8 cellular contexts compared by ENCODE assay signal in the genomic region with DNA sequence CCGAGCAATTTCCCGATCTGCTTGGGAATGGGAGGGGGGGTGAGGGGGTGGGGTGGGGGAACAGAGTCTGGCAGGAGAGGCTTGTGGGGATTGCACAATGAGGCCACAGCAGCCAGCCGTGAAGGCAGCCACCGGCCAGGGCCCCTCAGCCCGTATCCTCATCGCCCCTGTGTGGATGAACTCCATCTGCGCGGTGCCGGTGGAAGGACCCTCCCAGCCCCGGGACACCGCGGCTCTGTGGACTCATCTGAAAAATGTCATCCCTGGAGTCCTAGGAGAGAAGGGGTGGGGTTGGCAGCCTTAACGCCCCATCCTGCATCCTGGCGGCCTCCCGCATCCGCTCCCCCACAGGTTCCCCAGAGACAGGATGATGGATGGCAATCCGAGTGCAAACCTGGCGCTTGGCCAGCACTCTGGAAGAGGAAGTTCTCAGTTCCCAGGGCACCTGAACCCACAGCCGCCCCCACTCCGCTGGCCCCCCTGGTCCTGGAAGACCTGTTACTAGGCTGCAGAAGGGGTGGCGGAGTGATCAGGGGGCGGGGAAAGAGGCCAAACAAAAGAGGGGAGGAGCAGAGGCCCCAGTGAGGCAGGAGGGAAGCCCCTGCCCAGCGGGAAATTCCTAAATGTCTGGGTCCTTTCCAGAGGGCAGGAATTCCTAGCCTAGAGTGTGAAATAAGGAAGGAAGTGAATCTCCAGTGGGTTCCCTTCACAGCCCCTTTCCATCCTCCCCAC. TPM values are rescaled to one million over a fixed set of nuclear protein-coding genes. Genes with fewer than 3 reads are reported as not detected.
DNase-seq lines count a peak whose midpoint lies in the region; ATAC-seq, FAIRE-seq and TF ChIP-seq lines count a peak whose summit lies in the region.
"Had no signal": no experiment of that assay in that cellular context is flagged by ENCODE, and none has a peak within 500 bp of the region (broad histone marks: within the 10 kb centered on the region; RNA-seq: fewer than 3 reads in every experiment).

No MANE protein-coding gene starts in this region.

- no peaks in the 10 kb centered on the region for H3K9me3 ChIP-seq in HepG2 (ENCODE audit: low read length)
- no peaks in the 10 kb centered on the region for H3K9me3 ChIP-seq in thyroid gland
- no peaks in the 10 kb centered on the region for H3K9me3 ChIP-seq in naive thymus-derived CD4-positive, alpha-beta T cell (ENCODE audit: control insufficient read depth in 2 of 3, low read length in 3 of 3)

- H3K27me3 Mint-ChIP-seq in HFFc6 (ENCODE audit: insufficient read depth): peaks cover 3% of the 10 kb centered on the region
- H3K27me3 Mint-ChIP-seq in central memory CD8-positive, alpha-beta T cell: peaks cover 32% of the 10 kb centered on the region
- peaks cover 16 to 40% (median 24%) of the 10 kb centered on the region in 5 donors for H3K27me3 Mint-ChIP-seq in naive thymus-derived CD4-positive, alpha-beta T cell

- no TSS peak for BruUV-seq in HepG2 (replicated peaks; lab: Mats Ljungman, UMichigan)

- intact Hi-C loops in HepG2 (cut with micrococcal nuclease; ENCODE audit: unreplicated experiment) (no loop called here), thyroid gland (cut with DNase I) (no loop called here)
- intact Hi-C loops in naive thymus-derived CD4-positive, alpha-beta T cell (cut with micrococcal nuclease): no loop called here

- H3K4me1 ChIP-seq in HepG2 (ENCODE audit: insufficient read depth, low read length) (peaks cover 48% of the 10 kb centered on the region), thyroid gland (peaks cover 27 to 73% of the 10 kb centered on the region in 2 donors)
- no peaks in the 10 kb centered on the region for H3K4me1 ChIP-seq in naive thymus-derived CD4-positive, alpha-beta T cell (ENCODE audit: control insufficient read depth in 2 of 2, insufficient read depth in 2 of 2, low read length in 2 of 2)

- in situ Hi-C loops in HepG2 (cut with HindIII; ENCODE audit: extremely low pct_ligation_motif_present, low pct_unique_long_range_greater_than_20kb): no loop called here

- peaks cover 18% of the 10 kb centered on the region for H3K4me1 Mint-ChIP-seq in HFFc6 (ENCODE audit: low read depth)
- peaks cover 10% of the 10 kb centered on the region for H3K4me1 Mint-ChIP-seq in central memory CD8-positive, alpha-beta T cell
- H3K4me1 Mint-ChIP-seq in naive thymus-derived CD4-positive, alpha-beta T cell: peaks cover 0 to 5% (median 4%) of the 10 kb centered on the region in 7 donors

- H3K36me3 Mint-ChIP-seq in HFFc6 (ENCODE audit: low read depth): no peaks in the 10 kb centered on the region
- peaks cover 1% of the 10 kb centered on the region for H3K36me3 Mint-ChIP-seq in central memory CD8-positive, alpha-beta T cell (ENCODE audit: insufficient read depth)
- no peaks in the 10 kb centered on the region for H3K36me3 Mint-ChIP-seq in naive thymus-derived CD4-positive, alpha-beta T cell

- no peaks in the 10 kb centered on the region for H3K79me2 ChIP-seq in HepG2 (ENCODE audit: insufficient read depth, low read length)

- no peak overlapping the region for H3K27ac ChIP-seq in HepG2 (ENCODE audit: extremely low read length, insufficient read depth, low read length)
- H3K27ac ChIP-seq in thyroid gland: peak overlapping the region; percentile 79 to 93 (median 85)
- H3K27ac ChIP-seq in naive thymus-derived CD4-positive, alpha-beta T cell (ENCODE audit: low read depth, low read length): no peak overlapping the region

- TF ChIP-seq RAD21 in HepG2 (CRISPR knock-in tag; IDR thresholded peaks at IDR 0.05): no peak

- TF ChIP-seq EP300 in HepG2 (IDR thresholded peaks at IDR 0.05; ENCODE audit: low read depth in 2 of 2, low read length in 2 of 2) (no peak), HepG2 (CRISPR knock-in tag; IDR thresholded peaks at IDR 0.05; ENCODE audit: borderline replicate concordance) (no peak)

- H3K9ac ChIP-seq in HepG2 (ENCODE audit: insufficient read depth, low read depth, low read length): no peak overlapping the region

- no peaks in the 10 kb centered on the region; the same call in 1 of the 2 replicates for H4K20me1 ChIP-seq in HepG2 (ENCODE audit: insufficient read depth, low read length)

- WGBS in HepG2 (ENCODE audit: low lambda C conversion rate): 3% methylated on average over 15 of the region's 23 CpGs
- WGBS in thyroid gland, 2 donors: 7 to 10% methylated on average over 15 to 19 of the region's 23 CpGs

- POLR2A ChIA-PET in HepG2 (lab: Yijun Ruan, JAX): no interaction called here
- POLR2A ChIA-PET in naive thymus-derived CD4-positive, alpha-beta T cell (lab: Charles Lee): no interaction called here

- H3K27ac Mint-ChIP-seq in HFFc6: no peak overlapping the region
- H3K27ac Mint-ChIP-seq in central memory CD8-positive, alpha-beta T cell (ENCODE audit: low read depth): no peak overlapping the region
- H3K27ac Mint-ChIP-seq in naive thymus-derived CD4-positive, alpha-beta T cell: no peak overlapping the region

- no peaks in the 10 kb centered on the region for H3K9me3 Mint-ChIP-seq in HFFc6
- H3K9me3 Mint-ChIP-seq in central memory CD8-positive, alpha-beta T cell: no peaks in the 10 kb centered on the region
- peaks cover 0 to 3% (median 0%) of the 10 kb centered on the region in 11 donors for H3K9me3 Mint-ChIP-seq in naive thymus-derived CD4-positive, alpha-beta T cell

- H3K27me3 ChIP-seq in HepG2 (ENCODE audit: control insufficient read depth in 1 of 2, insufficient read depth in 2 of 2, low read length in 2 of 2) (peaks cover 1 to 51% of the 10 kb centered on the region in 2 experiments; a peak in 4 of 5 replicates), thyroid gland (no peaks in the 10 kb centered on the region)
- H3K27me3 ChIP-seq in naive thymus-derived CD4-positive, alpha-beta T cell (ENCODE audit: control insufficient read depth in 2 of 2, insufficient read depth in 2 of 2, low read length in 2 of 2): no peaks in the 10 kb centered on the region

- TF ChIP-seq CTCF in HFFc6 (IDR thresholded peaks at IDR 0.05) (no peak), HepG2 (CRISPR knock-in tag; IDR thresholded peaks at IDR 0.05) (no peak), thyroid gland (IDR thresholded peaks at IDR 0.05) (no peak)

- ATAC-seq in central memory CD8-positive, alpha-beta T cell (replicated peaks; ENCODE audit: extremely low read depth, poor library complexity, severe bottlenecking): no peak
- ATAC-seq in HepG2: peak; percentile 26
- no peak for ATAC-seq in activated CD4-positive, CD25-positive, alpha-beta regulatory T cell treated with anti-CD3 and anti-CD28 coated beads, Interleukin-2, amount 50 U/mL, for 24 hours
- ATAC-seq in naive thymus-derived CD4-positive, alpha-beta T cell: no peak

- CTCF ChIA-PET in HepG2 (lab: Yijun Ruan, JAX; ENCODE audit: low intra/inter-chr PET ratio, low total read pairs): no interaction called here
- CTCF ChIA-PET in naive thymus-derived CD4-positive, alpha-beta T cell (lab: Charles Lee): no interaction called here

- H2AFZ ChIP-seq in HepG2 (ENCODE audit: low read length): no peak overlapping the region

- peak overlapping the region in 1 of 3 experiments; percentile 37; a peak in 1 of 6 replicates for H3K4me3 ChIP-seq in HepG2 (replicated peaks in 1 of 3; ENCODE audit: insufficient read depth in 1 of 3, low read depth in 2 of 3, low read length in 3 of 3)
- H3K4me3 ChIP-seq in thyroid gland (replicated peaks in 1 of 3): no peak overlapping the region
- H3K4me3 ChIP-seq in naive thymus-derived CD4-positive, alpha-beta T cell (ENCODE audit: low read length): no peak overlapping the region

- H3K4me2 ChIP-seq in HepG2 (ENCODE audit: low read depth, low read length): peak overlapping the region; percentile 70

- no peak for FAIRE-seq in HepG2 (lab: Jason Lieb, UNC)

- TF ChIP-seq POLR2A in HepG2 (IDR thresholded peaks at IDR 0.05; ENCODE audit: insufficient read depth in 1 of 2, low read depth in 2 of 2, low read length in 2 of 2) (no peak), thyroid gland (IDR thresholded peaks at IDR 0.05) (no peak)

- peak overlapping the region; percentile 43; the same call in 1 of the 2 replicates for H3K4me3 Mint-ChIP-seq in HFFc6
- H3K4me3 Mint-ChIP-seq in central memory CD8-positive, alpha-beta T cell: peak overlapping the region; percentile 47
- H3K4me3 Mint-ChIP-seq in naive thymus-derived CD4-positive, alpha-beta T cell: peak overlapping the region in 5 of 10 donors; percentile 29 to 63 (median 57)

- H3K36me3 ChIP-seq in HepG2 (replicated peaks in 1 of 2; ENCODE audit: control insufficient read depth in 1 of 2, insufficient read depth in 2 of 2, low read length in 2 of 2) (no peaks in the 10 kb centered on the region), thyroid gland (no peaks in the 10 kb centered on the region)
- H3K36me3 ChIP-seq in naive thymus-derived CD4-positive, alpha-beta T cell (ENCODE audit: control insufficient read depth in 2 of 3, insufficient read depth in 3 of 3, low read length in 3 of 3): no peaks in the 10 kb centered on the region

- DNase-seq in HFFc6 (no peak), NCI-H510A (lab: John Stamatoyannopoulos, UW) (peak; percentile 99), HepG2 (ENCODE audit: low spot score) (peak; percentile 74), thyroid gland (peak; percentile 63 to 73)
- no peak for DNase-seq in central memory CD8-positive, alpha-beta T cell (ENCODE audit: low spot score in 2 of 2)
- no peak for DNase-seq in naive thymus-derived CD4-positive, alpha-beta T cell

RNA-seq across cellular contexts. Expression of a gene that starts 1.2 kb away (rescaled TPM):
- total RNA-seq in HFFc6 (2021; fragmentation: NEBNext Ultra II Directional; extraction: Animal tissue kit (Norgen Biotek cat#: 25700)): 10 to 100 TPM; 44.7 to 59.6 (median 46.4) TPM
- total RNA-seq in HepG2 (2016; rRNA removed; fragmentation: Illumina TruSeq; extraction: Trizol) (0.45 and 0.46 TPM in 2 replicates), thyroid gland (10 to 100 TPM; 28.6 to 37.2 (median 31.2) TPM)
- total RNA-seq in HepG2 (2016; cell fraction: cytosol; rRNA removed; fragmentation: Illumina TruSeq; extraction: Trizol; ENCODE audit: low read depth): not detected in 2 replicates
- 0.45 and 0.67 TPM in 2 replicates for total RNA-seq in HepG2 (2016; cell fraction: insoluble cytoplasmic fraction; rRNA removed; fragmentation: Illumina TruSeq; extraction: Trizol)
- total RNA-seq in HepG2 (2016; cell fraction: membrane; rRNA removed; fragmentation: Illumina TruSeq; extraction: Trizol): 0.31 and 0.40 TPM in 2 replicates
- total RNA-seq in HepG2 (2016; cell fraction: nucleus; rRNA removed; fragmentation: Illumina TruSeq; extraction: Trizol): 0.34 and 0.94 TPM in 2 replicates
- polyA plus RNA-seq in HepG2 (2011; rRNA removed): 0.91 and 1.5 TPM in 2 replicates
- polyA plus RNA-seq in HepG2 (2011; cell fraction: cytosol; rRNA removed): 0.28 and 0.81 TPM in 2 replicates
- 7.5 and 18.0 TPM in 2 replicates for polyA plus RNA-seq in HepG2 (2011; cell fraction: nucleus; rRNA removed)
- 0.36 and 0.61 TPM in 2 replicates for polyA plus RNA-seq in HepG2 (2012)
- not detected in 2 replicates for polyA plus RNA-seq in HepG2 (2016; cell fraction: cytosol; fragmentation: Illumina TruSeq; extraction: Trizol; ENCODE audit: low read depth)
- 0.16 and 0.42 TPM in 2 replicates for polyA plus RNA-seq in HepG2 (2016; cell fraction: insoluble cytoplasmic fraction; fragmentation: Illumina TruSeq; extraction: Trizol; ENCODE audit: low read depth)
- polyA plus RNA-seq in HepG2 (2016; cell fraction: membrane; fragmentation: Illumina TruSeq; extraction: Trizol; ENCODE audit: low read depth): 0.18 and 0.23 TPM in 2 replicates
- polyA plus RNA-seq in HepG2 (2016; cell fraction: nucleus; fragmentation: Illumina TruSeq; extraction: Trizol; ENCODE audit: insufficient read depth, low read depth): 0.83 and 1.8 TPM in 2 replicates
- polyA minus RNA-seq in HepG2 (2011; rRNA and poly(A)+ RNA removed; ENCODE audit: low replicate concordance): 2.4 and 123 TPM in 2 replicates
- polyA minus RNA-seq in HepG2 (2011; cell fraction: cytosol; rRNA and poly(A)+ RNA removed): 0.79 and 1.2 TPM in 2 replicates
- polyA minus RNA-seq in HepG2 (2011; cell fraction: nucleus; rRNA and poly(A)+ RNA removed): 1.5 and 2.1 TPM in 2 replicates
- 100 to 1,000 TPM in 1 of 5 experiments, 10 to 100 TPM in 1, 1 to 10 TPM in 3; 1.1 to 309 (median 5.5) TPM for total RNA-seq in naive thymus-derived CD4-positive, alpha-beta T cell
- polyA plus RNA-seq in naive thymus-derived CD4-positive, alpha-beta T cell: not detected

RNA-seq across cellular contexts. Expression of a gene that starts 27.5 kb away (rescaled TPM):
- under 1 TPM in 1 of 6 experiments, not detected in 5; 0.45 TPM for total RNA-seq in HFFc6 (2021; fragmentation: NEBNext Ultra II Directional; extraction: Animal tissue kit (Norgen Biotek cat#: 25700))
- total RNA-seq in HepG2 (2016; rRNA removed; fragmentation: Illumina TruSeq; extraction: Trizol): 11.3 and 27.0 TPM in 2 replicates
- 6.3 and 6.7 TPM in 2 replicates for total RNA-seq in HepG2 (2016; cell fraction: cytosol; rRNA removed; fragmentation: Illumina TruSeq; extraction: Trizol; ENCODE audit: low read depth)
- 9.0 and 28.6 TPM in 2 replicates for total RNA-seq in HepG2 (2016; cell fraction: insoluble cytoplasmic fraction; rRNA removed; fragmentation: Illumina TruSeq; extraction: Trizol)
- 11.1 and 11.5 TPM in 2 replicates for total RNA-seq in HepG2 (2016; cell fraction: membrane; rRNA removed; fragmentation: Illumina TruSeq; extraction: Trizol)
- total RNA-seq in HepG2 (2016; cell fraction: nucleus; rRNA removed; fragmentation: Illumina TruSeq; extraction: Trizol): 32.0 and 33.7 TPM in 2 replicates
- polyA plus RNA-seq in HepG2 (2011; rRNA removed): 11.8 and 21.2 TPM in 2 replicates
- polyA plus RNA-seq in HepG2 (2011; cell fraction: cytosol; rRNA removed): 10.4 and 15.5 TPM in 2 replicates
- 157 and 161 TPM in 2 replicates for polyA plus RNA-seq in HepG2 (2011; cell fraction: nucleus; rRNA removed)
- polyA plus RNA-seq in HepG2 (2012): 12.5 and 20.1 TPM in 2 replicates
- polyA plus RNA-seq in HepG2 (2016; cell fraction: cytosol; fragmentation: Illumina TruSeq; extraction: Trizol; ENCODE audit: low read depth): 4.1 and 4.2 TPM in 2 replicates
- 7.6 and 10.6 TPM in 2 replicates for polyA plus RNA-seq in HepG2 (2016; cell fraction: insoluble cytoplasmic fraction; fragmentation: Illumina TruSeq; extraction: Trizol; ENCODE audit: low read depth)
- polyA plus RNA-seq in HepG2 (2016; cell fraction: membrane; fragmentation: Illumina TruSeq; extraction: Trizol; ENCODE audit: low read depth): 6.1 and 7.1 TPM in 2 replicates
- polyA plus RNA-seq in HepG2 (2016; cell fraction: nucleus; fragmentation: Illumina TruSeq; extraction: Trizol; ENCODE audit: insufficient read depth, low read depth): 105 and 107 TPM in 2 replicates
- polyA minus RNA-seq in HepG2 (2011; rRNA and poly(A)+ RNA removed; ENCODE audit: low replicate concordance): 0.28 and 10.1 TPM in 2 replicates
- 3.4 and 5.3 TPM in 2 replicates for polyA minus RNA-seq in HepG2 (2011; cell fraction: cytosol; rRNA and poly(A)+ RNA removed)
- 24.7 and 29.2 TPM in 2 replicates for polyA minus RNA-seq in HepG2 (2011; cell fraction: nucleus; rRNA and poly(A)+ RNA removed)
- under 1 TPM in 2 of 4 donors, not detected in 2; 0.44 to 0.78 TPM for total RNA-seq in thyroid gland
- not detected for total RNA-seq in naive thymus-derived CD4-positive, alpha-beta T cell
- not detected for polyA plus RNA-seq in naive thymus-derived CD4-positive, alpha-beta T cell
- total RNA-seq: T-helper 1 cell treated with Interleukin-12 subunit alpha and Interleukin-12 subunit beta and Interleukin-4 antibody, amounts not matched to agents 30 ng/mL and 1 ng/mL, for 36 hours had no signal

RNA-seq across cellular contexts. Expression of a gene that starts 38.0 kb away (rescaled TPM):
- total RNA-seq in HFFc6 (2021; fragmentation: NEBNext Ultra II Directional; extraction: Animal tissue kit (Norgen Biotek cat#: 25700)): not detected
- 0.72 and 1.00 TPM in 2 replicates for total RNA-seq in HepG2 (2016; rRNA removed; fragmentation: Illumina TruSeq; extraction: Trizol)
- total RNA-seq in HepG2 (2016; cell fraction: cytosol; rRNA removed; fragmentation: Illumina TruSeq; extraction: Trizol; ENCODE audit: low read depth): 2.3 and 2.8 TPM in 2 replicates
- 0.37 and 0.39 TPM in 2 replicates for total RNA-seq in HepG2 (2016; cell fraction: insoluble cytoplasmic fraction; rRNA removed; fragmentation: Illumina TruSeq; extraction: Trizol)
- 1.1 and 4.0 TPM in 2 replicates for total RNA-seq in HepG2 (2016; cell fraction: membrane; rRNA removed; fragmentation: Illumina TruSeq; extraction: Trizol)
- not detected in 2 replicates for total RNA-seq in HepG2 (2016; cell fraction: nucleus; rRNA removed; fragmentation: Illumina TruSeq; extraction: Trizol)
- 0.67 and 0.95 TPM in 2 replicates for polyA plus RNA-seq in HepG2 (2011; rRNA removed)
- polyA plus RNA-seq in HepG2 (2011; cell fraction: cytosol; rRNA removed): 0.85 and 2.1 TPM in 2 replicates
- 0.64 and 1.0 TPM in 2 replicates for polyA plus RNA-seq in HepG2 (2011; cell fraction: nucleus; rRNA removed)
- 0.40 and 0.72 TPM in 2 replicates for polyA plus RNA-seq in HepG2 (2012)
- polyA plus RNA-seq in HepG2 (2016; cell fraction: cytosol; fragmentation: Illumina TruSeq; extraction: Trizol; ENCODE audit: low read depth): 2.9 and 3.8 TPM in 2 replicates
- polyA plus RNA-seq in HepG2 (2016; cell fraction: insoluble cytoplasmic fraction; fragmentation: Illumina TruSeq; extraction: Trizol; ENCODE audit: low read depth): 0.36 and 0.88 TPM in 2 replicates
- polyA plus RNA-seq in HepG2 (2016; cell fraction: membrane; fragmentation: Illumina TruSeq; extraction: Trizol; ENCODE audit: low read depth): 0.86 and 1.1 TPM in 2 replicates
- polyA plus RNA-seq in HepG2 (2016; cell fraction: nucleus; fragmentation: Illumina TruSeq; extraction: Trizol; ENCODE audit: insufficient read depth, low read depth): 0.73 and 0.75 TPM in 2 replicates
- 0.30 TPM in 1 of 2 replicates, not detected in the other for polyA minus RNA-seq in HepG2 (2011; rRNA and poly(A)+ RNA removed; ENCODE audit: low replicate concordance)
- not detected in 2 replicates for polyA minus RNA-seq in HepG2 (2011; cell fraction: cytosol; rRNA and poly(A)+ RNA removed)
- polyA minus RNA-seq in HepG2 (2011; cell fraction: nucleus; rRNA and poly(A)+ RNA removed): not detected in 2 replicates
- total RNA-seq in thyroid gland: not detected
- not detected for total RNA-seq in naive thymus-derived CD4-positive, alpha-beta T cell
- polyA plus RNA-seq in naive thymus-derived CD4-positive, alpha-beta T cell: not detected
- total RNA-seq: T-helper 1 cell treated with Interleukin-12 subunit alpha and Interleukin-12 subunit beta and Interleukin-4 antibody, amounts not matched to agents 30 ng/mL and 1 ng/mL, for 36 hours had no signal

Comparison
In these comparisons a context has a peak if more than half of its experiments do, and no peak if none do; other contexts are left out.
1. DNase-seq: peak in NCI-H510A (single experiment), HepG2 (single experiment) and thyroid gland (2 of 2); none in HFFc6 (single experiment), central memory CD8-positive, alpha-beta T cell (0 of 2) and naive thymus-derived CD4-positive, alpha-beta T cell (0 of 9).
2. H3K27ac ChIP-seq: peak in thyroid gland (3 of 3); none in HepG2 (single experiment) and naive thymus-derived CD4-positive, alpha-beta T cell (single experiment).
3. RNA of a gene that starts 27.5 kb away (total RNA-seq): 6.3 to 33.7 TPM in HepG2; 0.44 to 0.78 TPM in thyroid gland, 0.45 TPM in HFFc6 and not detected in naive thymus-derived CD4-positive, alpha-beta T cell; every median in the first group is over 4 times any median in the second.